15 cellular contexts compared by ENCODE assay signal in genomic region chr6:7425808-7426190, GRCh38. TPM values are rescaled to one million over a fixed set of nuclear protein-coding genes. Genes with fewer than 3 reads are reported as not detected.
A peak's percentile ranks its signal among the peaks of the same experiment; 100 is the strongest.
DNase-seq lines count a peak whose midpoint lies in the region; ATAC-seq, FAIRE-seq and TF ChIP-seq lines count a peak whose summit lies in the region.
"Had no signal": no experiment of that assay in that cellular context is flagged by ENCODE, and none has a peak within 500 bp of the region (broad histone marks: within the 10 kb centered on the region; RNA-seq: fewer than 3 reads in every experiment).

No MANE protein-coding gene starts in this region.

- ATAC-seq in GM23338 = peak; percentile 22; the same call in 2 of the 3 replicates
- no peak for ATAC-seq in K562
- peak; percentile 36 to 56 for ATAC-seq in right cardiac atrium
- peak; percentile 20 for ATAC-seq in stimulated activated memory B cell treated with anti-CD40 and anti-IgM and Interleukin-4, amounts not matched to agents 10 μg/mL and 1 μg/mL and 100 μg/mL, for 72 hours
- no peak for ATAC-seq in HG02840 (IDR thresholded peaks at IDR 0.05; ENCODE audit: low FRiP score, unreplicated experiment)
- ATAC-seq in GM18520 (IDR thresholded peaks at IDR 0.05; ENCODE audit: unreplicated experiment) = no peak

- H3K27me3 Mint-ChIP-seq in GM23338 (ENCODE audit: insufficient read depth, low read depth, poor library complexity) = no peaks in the 10 kb centered on the region
- H3K27me3 Mint-ChIP-seq in stimulated activated memory B cell treated with anti-CD40 and anti-IgM and Interleukin-4, amounts not matched to agents 10 μg/mL and 1 μg/mL and 100 μg/mL, for 72 hours = no peaks in the 10 kb centered on the region
- H3K27me3 Mint-ChIP-seq: B cell; CD4-positive, alpha-beta T cell had no signal

- TF ChIP-seq RAD21 in K562 (CRISPR knock-in tag; conservative IDR thresholded peaks at IDR 0.05 in 1 of 2, IDR thresholded peaks at IDR 0.05 in 1 of 2) = no peak

- H3F3A ChIP-seq in GM23338 (replicated peaks; ENCODE audit: low read depth) = no peaks in the 10 kb centered on the region

- TF ChIP-seq EP300 in K562 (IDR thresholded peaks at IDR 0.05; ENCODE audit: low read length) = no peak

- peak; percentile 15 for DNase-seq in GM23338 (ENCODE audit: low spot score)
- no peak for DNase-seq in K562 (ENCODE audit: extremely low read depth in 1 of 4, low spot score in 3 of 4)
- peak in 1 of 3 donors; percentile 52 for DNase-seq in right cardiac atrium
- no peak for DNase-seq in T-helper 9 cell
- DNase-seq: C1 segment of cervical spinal cord; Calu3; CD4-positive, alpha-beta T cell; DMS 273 treated with DMSO at 0.1 percent for 48 hours; GM23248; H7 had no signal

- H3K4me1 ChIP-seq in GM23338 (ENCODE audit: insufficient read depth) (peaks cover 8% of the 10 kb centered on the region), K562 (replicated peaks in 1 of 2; ENCODE audit: control insufficient read depth in 2 of 2, insufficient read depth in 2 of 2, low read length in 2 of 2) (no peaks in the 10 kb centered on the region), right cardiac atrium (ENCODE audit: control insufficient read depth, insufficient read depth, low read length) (no peaks in the 10 kb centered on the region)

- H3K36me3 Mint-ChIP-seq in GM23338 (ENCODE audit: low read depth) = no peaks in the 10 kb centered on the region
- peaks cover 5% of the 10 kb centered on the region for H3K36me3 Mint-ChIP-seq in stimulated activated memory B cell treated with anti-CD40 and anti-IgM and Interleukin-4, amounts not matched to agents 10 μg/mL and 1 μg/mL and 100 μg/mL, for 72 hours

- no peaks in the 10 kb centered on the region; the same call in 2 of the 3 replicates for H3K9me3 Mint-ChIP-seq in GM23338
- H3K9me3 Mint-ChIP-seq in stimulated activated memory B cell treated with anti-CD40 and anti-IgM and Interleukin-4, amounts not matched to agents 10 μg/mL and 1 μg/mL and 100 μg/mL, for 72 hours = no peaks in the 10 kb centered on the region
- H3K9me3 Mint-ChIP-seq: CD4-positive, alpha-beta T cell had no signal

- H3K9me2 ChIP-seq in GM23338 (ENCODE audit: insufficient read depth) = no peaks in the 10 kb centered on the region

- 64% methylated on average over 22 of the region's 39 CpGs for whole genome bisulfite sequencing in K562 (ENCODE audit: insufficient coverage, low coverage, missing lambda C conversion rate)
- 96% methylated on average over 39 of the region's 39 CpGs for WGBS in right cardiac atrium

- no peaks in the 10 kb centered on the region for H3K36me3 ChIP-seq in GM23338 (ENCODE audit: insufficient read depth)
- H3K36me3 ChIP-seq in K562 (ENCODE audit: control insufficient read depth, insufficient read depth, low read length) = no peaks in the 10 kb centered on the region

- no peak overlapping the region for H3K4me3 ChIP-seq in GM23338
- no peak overlapping the region for H3K4me3 ChIP-seq in K562
- H3K4me3 ChIP-seq in right cardiac atrium (ENCODE audit: low read length) = no peak overlapping the region
- H3K4me3 ChIP-seq: GM23248 had no signal

- no peak overlapping the region for H3K27ac Mint-ChIP-seq in GM23338
- no peak overlapping the region for H3K27ac Mint-ChIP-seq in stimulated activated memory B cell treated with anti-CD40 and anti-IgM and Interleukin-4, amounts not matched to agents 10 μg/mL and 1 μg/mL and 100 μg/mL, for 72 hours
- H3K27ac Mint-ChIP-seq: B cell; CD4-positive, alpha-beta T cell had no signal

- H3K9ac ChIP-seq in K562 (ENCODE audit: insufficient read depth in 1 of 2, low read depth in 2 of 2, low read length in 2 of 2) = no peak overlapping the region
- H3K9ac ChIP-seq: GM23248 had no signal

- no peaks in the 10 kb centered on the region for H3K9me1 ChIP-seq in K562 (ENCODE audit: control insufficient read depth, insufficient read depth, low read length)

- FAIRE-seq in K562 (lab: Jason Lieb, UNC) = no peak
- FAIRE-seq: A204.1 had no signal

- H3K9me3 ChIP-seq in K562 (replicated peaks; ENCODE audit: control insufficient read depth, insufficient read depth, low read depth, low read length) = no peaks in the 10 kb centered on the region; the same call in 1 of the 2 replicates
- no peaks in the 10 kb centered on the region for H3K9me3 ChIP-seq in right cardiac atrium (ENCODE audit: control insufficient read depth, low read length)

- H4K20me1 ChIP-seq in GM23338 (replicated peaks; ENCODE audit: insufficient read depth) (no peaks in the 10 kb centered on the region), K562 (replicated peaks; ENCODE audit: control insufficient read depth, insufficient read depth, low read length) (0 out of 2 replicates have a peak, but pooled peaks cover 2% of the 10 kb centered on the region)

- in situ Hi-C loops in K562 (cut with MboI) = no loop called here

- no peak overlapping the region for H3K4me3 Mint-ChIP-seq in GM23338
- no peak overlapping the region for H3K4me3 Mint-ChIP-seq in stimulated activated memory B cell treated with anti-CD40 and anti-IgM and Interleukin-4, amounts not matched to agents 10 μg/mL and 1 μg/mL and 100 μg/mL, for 72 hours
- H3K4me3 Mint-ChIP-seq: B cell; CD4-positive, alpha-beta T cell had no signal

- no peak for TF ChIP-seq POLR2A in K562 (conservative IDR thresholded peaks at IDR 0.05)

- H3K4me1 Mint-ChIP-seq in GM23338 = peaks cover 6% of the 10 kb centered on the region
- H3K4me1 Mint-ChIP-seq in stimulated activated memory B cell treated with anti-CD40 and anti-IgM and Interleukin-4, amounts not matched to agents 10 μg/mL and 1 μg/mL and 100 μg/mL, for 72 hours = peaks cover 3% of the 10 kb centered on the region
- H3K4me1 Mint-ChIP-seq: B cell had no signal

- H3K27ac ChIP-seq in GM23338 (ENCODE audit: low read depth) (no peak overlapping the region), K562 (ENCODE audit: extremely low read depth, low read depth, low read length) (no peak overlapping the region), right cardiac atrium (ENCODE audit: low read length) (peak overlapping the region; percentile 50)
- H3K27ac ChIP-seq: GM23248 had no signal

- no peaks in the 10 kb centered on the region for H3K79me2 ChIP-seq in GM23338 (replicated peaks; ENCODE audit: insufficient read depth)
- H3K79me2 ChIP-seq in K562 (ENCODE audit: control insufficient read depth, insufficient read depth, low read length) = no peaks in the 10 kb centered on the region

- intact Hi-C loops in K562 (cut with micrococcal nuclease) = loop anchor here (1.0 kb wide), 1 partner anchor 190 kb away; no protein-coding TSS in a partner anchor
- intact Hi-C loops in right cardiac atrium (cut with DNase I) = loop anchor here in 2 of 4 donors (5.0 to 10.0 kb wide), 3 partner anchors 117 to 189 kb away; partner anchors contain the start of gene DSP (in 2 of the 2)

- POLR2A ChIA-PET in K562 (lab: Yijun Ruan, JAX) = interaction anchor here (0.6 to 1.2 kb wide), 3 partner anchors 10 to 1491 kb away, joined by 3 to 7 read pairs (median 3); no protein-coding TSS in a partner anchor

- no peaks in the 10 kb centered on the region for H3K27me3 ChIP-seq in GM23338 (ENCODE audit: insufficient read depth)
- H3K27me3 ChIP-seq in K562 (ENCODE audit: control insufficient read depth in 2 of 2, insufficient read depth in 2 of 2, low read length in 2 of 2) = peaks cover 0 to 5% of the 10 kb centered on the region in 2 experiments; a peak in 1 of 5 replicates
- H3K27me3 ChIP-seq in right cardiac atrium (ENCODE audit: control insufficient read depth, insufficient read depth) = no peaks in the 10 kb centered on the region

- TF ChIP-seq CTCF in GM23338 (conservative IDR thresholded peaks at IDR 0.05; ENCODE audit: low read depth in 2 of 2) (no peak), K562 (IDR thresholded peaks at IDR 0.05 in 2 of 3, conservative IDR thresholded peaks at IDR 0.05 in 1 of 3; ENCODE audit: insufficient read depth in 2 of 3, low read depth in 1 of 3, low read length in 3 of 3) (no peak)

- H3K4me2 ChIP-seq in GM23338 (no peak overlapping the region), K562 (ENCODE audit: insufficient read depth, low read length) (no peak overlapping the region)

- H2AFZ ChIP-seq in GM23338 = no peak overlapping the region
- no peak overlapping the region for H2AFZ ChIP-seq in K562 (ENCODE audit: low read depth, low read length)
- H2AFZ ChIP-seq: GM23248 had no signal

- CTCF ChIA-PET in K562 (lab: Yijun Ruan, JAX; ENCODE audit: low intra/inter-chr PET ratio) = no interaction called here

- no TSS peak for BruUV-seq in K562 (replicated peaks; lab: Mats Ljungman, UMichigan)

RNA-seq across cellular contexts. Expression of gene RIOK1, which starts 36.2 kb away (rescaled TPM):
- total RNA-seq in GM23338 (2014; rRNA removed; shearing (Covaris generic)) = 15.5 and 15.7 TPM in 2 replicates
- polyA plus RNA-seq in GM23338 (2016; fragmentation: Nextera tagmentation; extraction: Ambion mirVana) = 26.4 and 34.3 TPM in 2 replicates
- total RNA-seq in K562 (2011; cell fraction: chromatin; rRNA removed; ENCODE audit: low replicate concordance) = 41.8 and 105 TPM in 2 replicates
- 33.6 and 35.4 TPM in 2 replicates for total RNA-seq in K562 (2011; cell fraction: nucleolus; rRNA removed)
- total RNA-seq in K562 (2011; cell fraction: nucleoplasm; rRNA removed) = 32.4 and 48.0 TPM in 2 replicates
- 52.8 and 129 TPM in 2 replicates for total RNA-seq in K562 (2014; rRNA removed)
- 52.2 and 55.1 TPM in 2 replicates for total RNA-seq in K562 (2014; rRNA removed; fragmentation: Illumina TruSeq; extraction: Trizol)
- total RNA-seq in K562 (2015; rRNA removed; fragmentation: Illumina TruSeq; extraction: Trizol) = 56.1 and 65.9 TPM in 2 replicates
- 48.6 TPM in 2 replicates for total RNA-seq in K562 (2021)
- polyA plus RNA-seq in K562 (2011; rRNA removed) = 24.9 and 25.8 TPM in 2 replicates
- polyA plus RNA-seq in K562 (2011; cell fraction: cytosol; rRNA removed) = 30.6 and 33.9 TPM in 2 replicates
- 80.1 and 82.5 TPM in 2 replicates for polyA plus RNA-seq in K562 (2011; cell fraction: nucleus; rRNA removed)
- 36.3 and 43.3 TPM in 2 replicates for polyA plus RNA-seq in K562 (2012)
- polyA plus RNA-seq in K562 (2014; fragmentation: Illumina TruSeq; extraction: Trizol) = 66.3 and 73.1 TPM in 2 replicates
- 100 to 1,000 TPM in 1 of 2 experiments, 10 to 100 TPM in 1; 51.7 to 101 TPM for polyA plus RNA-seq in K562 (2014; fragmentation: Nextera tagmentation; extraction: Ambion mirVana)
- 43.6 and 46.2 TPM in 2 replicates for polyA plus RNA-seq in K562 (2014; rRNA removed)
- polyA minus RNA-seq in K562 (2011; rRNA and poly(A)+ RNA removed) = 32.5 and 38.9 TPM in 2 replicates
- polyA minus RNA-seq in K562 (2011; cell fraction: cytosol; rRNA and poly(A)+ RNA removed) = 12.7 and 25.0 TPM in 2 replicates
- 36.8 and 46.4 TPM in 2 replicates for polyA minus RNA-seq in K562 (2011; cell fraction: nucleus; rRNA and poly(A)+ RNA removed)
- 10 to 100 TPM; 10.6 to 14.3 (median 13.3) TPM for total RNA-seq in right cardiac atrium
- 7.7 TPM for polyA plus RNA-seq in right cardiac atrium

RNA-seq across cellular contexts. Expression of gene CAGE1, which starts 36.3 kb away (rescaled TPM):
- 0.07 and 0.08 TPM in 2 replicates for total RNA-seq in GM23338 (2014; rRNA removed; shearing (Covaris generic))
- polyA plus RNA-seq in GM23338 (2016; fragmentation: Nextera tagmentation; extraction: Ambion mirVana) (0.12 TPM in 1 of 2 replicates, not detected in the other), K562 (2011; rRNA removed) (0.13 TPM in 1 of 2 replicates, not detected in the other), K562 (2014; fragmentation: Illumina TruSeq; extraction: Trizol) (not detected in 2 replicates), K562 (2014; fragmentation: Nextera tagmentation; extraction: Ambion mirVana) (not detected), K562 (2014; rRNA removed) (0.04 TPM in 1 of 2 replicates, not detected in the other), right cardiac atrium (not detected)
- 0.48 and 1.2 TPM in 2 replicates for total RNA-seq in K562 (2011; cell fraction: chromatin; rRNA removed; ENCODE audit: low replicate concordance)
- total RNA-seq in K562 (2011; cell fraction: nucleolus; rRNA removed) = 1.2 and 1.8 TPM in 2 replicates
- 1.5 and 3.0 TPM in 2 replicates for total RNA-seq in K562 (2011; cell fraction: nucleoplasm; rRNA removed)
- total RNA-seq in K562 (2014; rRNA removed) (0.18 and 0.20 TPM in 2 replicates), K562 (2014; rRNA removed; fragmentation: Illumina TruSeq; extraction: Trizol) (0.16 and 0.18 TPM in 2 replicates), K562 (2015; rRNA removed; fragmentation: Illumina TruSeq; extraction: Trizol) (0.11 and 0.14 TPM in 2 replicates), K562 (2021) (0.11 and 0.33 TPM in 2 replicates), right cardiac atrium (under 1 TPM in 3 of 4 donors, not detected in 1; 0.11 to 0.17 (median 0.11) TPM)
- polyA plus RNA-seq in K562 (2011; cell fraction: cytosol; rRNA removed) = 0.07 TPM in 1 of 2 replicates, not detected in the other
- 0.32 and 0.37 TPM in 2 replicates for polyA plus RNA-seq in K562 (2011; cell fraction: nucleus; rRNA removed)
- polyA plus RNA-seq in K562 (2012) = 0.04 and 0.21 TPM in 2 replicates
- polyA minus RNA-seq in K562 (2011; rRNA and poly(A)+ RNA removed) = 0.09 and 0.21 TPM in 2 replicates
- 0.36 TPM in 1 of 2 replicates, not detected in the other for polyA minus RNA-seq in K562 (2011; cell fraction: cytosol; rRNA and poly(A)+ RNA removed)
- polyA minus RNA-seq in K562 (2011; cell fraction: nucleus; rRNA and poly(A)+ RNA removed) = 1.6 and 2.0 TPM in 2 replicates
- total RNA-seq: Calu3, GM23248 had no signal
- polyA plus RNA-seq: GM23248 had no signal

Comparison
In these comparisons a context has a peak if more than half of its experiments do, and no peak if none do; other contexts are left out.
1. ATAC-seq: peak in GM23338 (single experiment), right cardiac atrium (2 of 2) and stimulated activated memory B cell treated with anti-CD40 and anti-IgM and Interleukin-4, amounts not matched to agents 10 μg/mL and 1 μg/mL and 100 μg/mL, for 72 hours (single experiment); none in K562 (single experiment), HG02840 (single experiment) and GM18520 (single experiment).